In genomic region chr16:35725949-35726348, GRCh38 we compare ENCODE assay signal across 20 cellular contexts.
DNase-seq lines count a peak whose midpoint lies in the region; ATAC-seq and TF ChIP-seq lines count a peak whose summit lies in the region.
"Had no signal": no experiment of that assay in that cellular context is flagged by ENCODE, and none has a peak within 500 bp of the region (broad histone marks: within the 10 kb centered on the region; RNA-seq: fewer than 3 reads in every experiment).

No MANE protein-coding gene starts in this region.

- no peaks in the 10 kb centered on the region for H3K4me1 Mint-ChIP-seq in osteocyte (ENCODE audit: unreplicated experiment)
- H3K4me1 Mint-ChIP-seq in CD8-positive, alpha-beta T cell (ENCODE audit: low read depth), result no peaks in the 10 kb centered on the region
- H3K4me1 Mint-ChIP-seq: B cell; CD4-positive, CD25-positive, alpha-beta regulatory T cell; CD8-positive, alpha-beta memory T cell had no signal

- peak in 7 of 8 donors; percentile 70 to 87 (median 80) for ATAC-seq in heart right ventricle
- ATAC-seq in CD8-positive, alpha-beta T cell, result no peak
- ATAC-seq: GM12878 had no signal

- TF ChIP-seq EP300 in Ishikawa (IDR thresholded peaks at IDR 0.05; ENCODE audit: borderline replicate concordance), result no peak; the same call in none of the 2 replicates

- H3K27ac Mint-ChIP-seq in osteocyte (ENCODE audit: unreplicated experiment), result no peak overlapping the region
- no peak overlapping the region for H3K27ac Mint-ChIP-seq in CD8-positive, alpha-beta T cell
- H3K27ac Mint-ChIP-seq: B cell; CD4-positive, CD25-positive, alpha-beta regulatory T cell; CD8-positive, alpha-beta memory T cell; HFFc6 had no signal

- CTCF ChIA-PET in CD8-positive, alpha-beta T cell (lab: Charles Lee), result no interaction called here

- H3K4me1 ChIP-seq in heart right ventricle, result peaks cover 0 to 40% (median 9%) of the 10 kb centered on the region in 9 donors
- H3K4me1 ChIP-seq in CD8-positive, alpha-beta T cell (ENCODE audit: insufficient read depth, low read length), result no peaks in the 10 kb centered on the region
- H3K4me1 ChIP-seq: BLaER1, HAP-1 had no signal

- intact Hi-C loops in heart right ventricle (cut with DNase I), result loop anchor here in 2 of 10 donors (5.0 to 10.0 kb wide), 2 partner anchors 46 to 69 kb away; no protein-coding TSS in a partner anchor
- intact Hi-C loops in CD8-positive, alpha-beta T cell (cut with DNase I, micrococcal nuclease), result no loop called here

- POLR2A ChIA-PET in CD8-positive, alpha-beta T cell (lab: Charles Lee), result no interaction called here

- TF ChIP-seq CTCF in coronary artery (IDR thresholded peaks at IDR 0.05), result no peak
- no peak for TF ChIP-seq CTCF in heart right ventricle (IDR thresholded peaks at IDR 0.05)
- TF ChIP-seq CTCF in osteocyte (IDR thresholded peaks at IDR 0.05), result no peak
- no peak for TF ChIP-seq CTCF in CD8-positive, alpha-beta T cell (IDR thresholded peaks at IDR 0.05)

- no peaks in the 10 kb centered on the region for H3K36me3 ChIP-seq in heart right ventricle
- H3K36me3 ChIP-seq in CD8-positive, alpha-beta T cell (ENCODE audit: insufficient read depth, low read length), result no peaks in the 10 kb centered on the region
- H3K36me3 ChIP-seq: BLaER1, HAP-1 had no signal

- no peaks in the 10 kb centered on the region for H3K36me3 Mint-ChIP-seq in osteocyte (ENCODE audit: unreplicated experiment)
- no peaks in the 10 kb centered on the region for H3K36me3 Mint-ChIP-seq in CD8-positive, alpha-beta T cell
- H3K36me3 Mint-ChIP-seq: CD4-positive, CD25-positive, alpha-beta regulatory T cell; CD8-positive, alpha-beta memory T cell had no signal

- H3K4me3 ChIP-seq in coronary artery (no peak overlapping the region), heart right ventricle (no peak overlapping the region)
- H3K4me3 ChIP-seq in CD8-positive, alpha-beta T cell (ENCODE audit: low read depth, low read length), result no peak overlapping the region
- H3K4me3 ChIP-seq: BLaER1, GM12878, HAP-1 had no signal

- H3K27me3 Mint-ChIP-seq in osteocyte (ENCODE audit: unreplicated experiment), result no peaks in the 10 kb centered on the region
- H3K27me3 Mint-ChIP-seq in CD8-positive, alpha-beta T cell (ENCODE audit: low read depth), result no peaks in the 10 kb centered on the region
- H3K27me3 Mint-ChIP-seq: B cell; CD4-positive, CD25-positive, alpha-beta regulatory T cell; CD8-positive, alpha-beta memory T cell had no signal

- H3K27ac ChIP-seq in coronary artery, result no peak overlapping the region
- peak overlapping the region in 2 of 10 donors; percentile 26 to 44 for H3K27ac ChIP-seq in heart right ventricle
- no peak overlapping the region for H3K27ac ChIP-seq in CD8-positive, alpha-beta T cell (ENCODE audit: low read depth, low read length)
- H3K27ac ChIP-seq: BLaER1, C4-2B had no signal

- H3K9me3 ChIP-seq in heart right ventricle, result peaks cover 0 to 95% (median 13%) of the 10 kb centered on the region in 11 donors
- H3K9me3 ChIP-seq in CD8-positive, alpha-beta T cell (ENCODE audit: low read length), result peaks cover 11% of the 10 kb centered on the region
- H3K9me3 ChIP-seq: HAP-1 had no signal

- no peak for TF ChIP-seq RAD21 in Ishikawa (IDR thresholded peaks at IDR 0.05; ENCODE audit: low read depth)

- peaks cover 87% of the 10 kb centered on the region for H3K9me3 Mint-ChIP-seq in osteocyte (ENCODE audit: unreplicated experiment)
- H3K9me3 Mint-ChIP-seq in CD8-positive, alpha-beta T cell, result peaks cover 37% of the 10 kb centered on the region

- 40 to 64% methylated on average over 6 of the region's 6 CpGs for WGBS in heart right ventricle, 2 donors

- H3K4me3 Mint-ChIP-seq in osteocyte (ENCODE audit: unreplicated experiment), result no peak overlapping the region
- H3K4me3 Mint-ChIP-seq in CD8-positive, alpha-beta T cell, result no peak overlapping the region
- H3K4me3 Mint-ChIP-seq: B cell; CD4-positive, CD25-positive, alpha-beta regulatory T cell; CD8-positive, alpha-beta memory T cell; HFFc6 had no signal

- no peaks in the 10 kb centered on the region for H3K27me3 ChIP-seq in heart right ventricle
- H3K27me3 ChIP-seq in CD8-positive, alpha-beta T cell (ENCODE audit: insufficient read depth, low read length), result no peaks in the 10 kb centered on the region
- H3K27me3 ChIP-seq: BLaER1 had no signal

- DNase-seq in coronary artery (ENCODE audit: low spot score), result peak; percentile 40
- DNase-seq in heart right ventricle, result peak in 1 of 2 donors; percentile 17
- DNase-seq in osteocyte (ENCODE audit: extremely low spot score, unreplicated experiment), result peak; percentile 36
- no peak for DNase-seq in NCI-H1930 (lab: John Stamatoyannopoulos, UW)
- DNase-seq in CD8-positive, alpha-beta T cell, result no peak
- no peak for DNase-seq in activated CD4-positive, alpha-beta T cell treated with anti-CD3 and anti-CD28 coated beads, Interleukin-2, amount 50 U/mL, for 1 hour
- DNase-seq: CD4-positive, CD25-positive, alpha-beta regulatory T cell; CD8-positive, alpha-beta memory T cell; DMS 273 treated with DMSO at 0.1 percent for 48 hours; DMS79; EL; GDM1; GOT3; HFFc6 had no signal

TF ChIP-seq in Ishikawa, 13 proteins besides CTCF, POLR2A, EP300 and RAD21:
- TF ChIP-seq EGR1 (IDR thresholded peaks at IDR 0.05), result no peak
- no peak; the same call in 1 of the 2 replicates for TF ChIP-seq FOXM1 (IDR thresholded peaks at IDR 0.05; ENCODE audit: borderline replicate concordance, low read depth)
- TF ChIP-seq ZBTB7A (IDR thresholded peaks at IDR 0.05; ENCODE audit: low read depth), result no peak
- TF ChIP-seq CEBPB (IDR thresholded peaks at IDR 0.05), result no peak
- TF ChIP-seq, protein P1, sequence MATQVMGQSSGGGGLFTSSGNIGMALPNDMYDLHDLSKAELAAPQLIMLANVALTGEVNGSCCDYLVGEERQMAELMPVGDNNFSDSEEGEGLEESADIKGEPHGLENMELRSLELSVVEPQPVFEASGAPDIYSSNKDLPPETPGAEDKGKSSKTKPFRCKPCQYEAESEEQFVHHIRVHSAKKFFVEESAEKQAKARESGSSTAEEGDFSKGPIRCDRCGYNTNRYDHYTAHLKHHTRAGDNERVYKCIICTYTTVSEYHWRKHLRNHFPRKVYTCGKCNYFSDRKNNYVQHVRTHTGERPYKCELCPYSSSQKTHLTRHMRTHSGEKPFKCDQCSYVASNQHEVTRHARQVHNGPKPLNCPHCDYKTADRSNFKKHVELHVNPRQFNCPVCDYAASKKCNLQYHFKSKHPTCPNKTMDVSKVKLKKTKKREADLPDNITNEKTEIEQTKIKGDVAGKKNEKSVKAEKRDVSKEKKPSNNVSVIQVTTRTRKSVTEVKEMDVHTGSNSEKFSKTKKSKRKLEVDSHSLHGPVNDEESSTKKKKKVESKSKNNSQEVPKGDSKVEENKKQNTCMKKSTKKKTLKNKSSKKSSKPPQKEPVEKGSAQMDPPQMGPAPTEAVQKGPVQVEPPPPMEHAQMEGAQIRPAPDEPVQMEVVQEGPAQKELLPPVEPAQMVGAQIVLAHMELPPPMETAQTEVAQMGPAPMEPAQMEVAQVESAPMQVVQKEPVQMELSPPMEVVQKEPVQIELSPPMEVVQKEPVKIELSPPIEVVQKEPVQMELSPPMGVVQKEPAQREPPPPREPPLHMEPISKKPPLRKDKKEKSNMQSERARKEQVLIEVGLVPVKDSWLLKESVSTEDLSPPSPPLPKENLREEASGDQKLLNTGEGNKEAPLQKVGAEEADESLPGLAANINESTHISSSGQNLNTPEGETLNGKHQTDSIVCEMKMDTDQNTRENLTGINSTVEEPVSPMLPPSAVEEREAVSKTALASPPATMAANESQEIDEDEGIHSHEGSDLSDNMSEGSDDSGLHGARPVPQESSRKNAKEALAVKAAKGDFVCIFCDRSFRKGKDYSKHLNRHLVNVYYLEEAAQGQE (IDR thresholded peaks at IDR 0.05; ENCODE audit: low read depth), result no peak
- TF ChIP-seq YY1 (IDR thresholded peaks at IDR 0.05; ENCODE audit: low read depth), result no peak
- TF ChIP-seq TEAD4 (IDR thresholded peaks at IDR 0.05), result no peak
- peak; percentile 29; the same call in 1 of the 2 replicates for TF ChIP-seq NFIC (IDR thresholded peaks at IDR 0.05)
- TF ChIP-seq TAF1 (IDR thresholded peaks at IDR 0.05; ENCODE audit: low read depth), result no peak
- TF ChIP-seq USF1 (IDR thresholded peaks at IDR 0.05), result no peak
- TF ChIP-seq CREB1 (IDR thresholded peaks at IDR 0.05; ENCODE audit: low read depth), result no peak
- TF ChIP-seq, protein P2, sequence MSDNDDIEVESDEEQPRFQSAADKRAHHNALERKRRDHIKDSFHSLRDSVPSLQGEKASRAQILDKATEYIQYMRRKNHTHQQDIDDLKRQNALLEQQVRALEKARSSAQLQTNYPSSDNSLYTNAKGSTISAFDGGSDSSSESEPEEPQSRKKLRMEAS (IDR thresholded peaks at IDR 0.05), result no peak
- TF ChIP-seq TCF12 (IDR thresholded peaks at IDR 0.05; ENCODE audit: low read depth), result peak; percentile 63; the same call in 1 of the 2 replicates

Comparison
In these comparisons a context has a peak if more than half of its experiments do, and no peak if none do; other contexts are left out.
1. DNase-seq: peak in coronary artery (single experiment) and osteocyte (single experiment); none in NCI-H1930 (0 of 2), CD8-positive, alpha-beta T cell (0 of 7) and activated CD4-positive, alpha-beta T cell treated with anti-CD3 and anti-CD28 coated beads, Interleukin-2, amount 50 U/mL, for 1 hour (single experiment).